In the genomic region with DNA sequence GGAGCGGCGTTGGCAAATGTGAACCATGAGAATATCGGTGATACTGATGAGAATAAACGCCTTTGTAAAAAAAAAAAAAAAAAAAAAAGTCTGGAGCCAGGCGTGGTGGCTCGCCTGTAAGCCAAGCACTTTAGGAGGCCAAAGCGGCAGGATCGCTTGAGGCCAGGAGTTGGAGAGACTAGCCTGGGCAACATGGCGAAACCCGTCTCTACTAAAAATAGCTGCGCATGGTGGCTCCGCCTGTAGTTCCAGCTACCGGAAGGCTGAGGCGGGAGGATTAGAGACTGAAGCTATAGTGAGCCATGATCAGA, we compare ENCODE assay signal across 1 cellular context.
TF ChIP-seq lines count a peak whose summit lies in the region.

No MANE protein-coding gene starts in this region.

TF ChIP-seq in IMR-90, 13 proteins besides CTCF, POLR2A, EP300 and RAD21:
- no peak for TF ChIP-seq SMC3 (IDR thresholded peaks at IDR 0.05; ENCODE audit: low read depth, low read length)
- TF ChIP-seq MXI1 (IDR thresholded peaks at IDR 0.05; ENCODE audit: borderline replicate concordance, low read depth, low read length), result no peak
- TF ChIP-seq MAZ (IDR thresholded peaks at IDR 0.05; ENCODE audit: borderline replicate concordance, low read depth, low read length), result no peak
- TF ChIP-seq FOS (IDR thresholded peaks at IDR 0.05; ENCODE audit: low read depth, low read length), result no peak
- no peak for TF ChIP-seq MAFK (IDR thresholded peaks at IDR 0.05; ENCODE audit: low read depth, low read length)
